15 cellular contexts compared by ENCODE assay signal in the genomic region with DNA sequence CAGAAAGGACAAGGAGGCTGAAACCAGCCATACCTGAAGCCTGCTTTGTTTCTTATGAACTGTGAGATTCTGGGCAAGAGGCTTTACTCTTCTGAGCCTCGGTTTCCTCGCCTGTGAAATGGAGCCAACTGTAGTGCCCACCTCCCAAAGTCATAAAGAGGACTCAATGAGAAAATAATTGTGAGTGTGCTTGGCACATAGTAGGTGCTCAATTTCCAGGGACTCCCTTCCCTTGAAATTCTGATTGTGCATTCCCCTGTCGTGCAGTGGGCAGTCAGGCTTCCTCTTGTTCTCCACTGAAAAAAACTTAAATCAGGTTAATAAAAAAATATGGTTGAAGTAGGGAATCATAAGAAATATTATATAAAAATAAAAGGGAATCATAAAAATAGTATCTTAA. TPM values are rescaled to one million over a fixed set of nuclear protein-coding genes. Genes with fewer than 3 reads are reported as not detected.
"Had no signal": no experiment of that assay in that cellular context is flagged by ENCODE, and none has a peak within 500 bp of the region (broad histone marks: within the 10 kb centered on the region; RNA-seq: fewer than 3 reads in every experiment).

No MANE protein-coding gene starts in this region.

- H3K4me3 Mint-ChIP-seq: nephron; stimulated activated naive B cell treated with anti-CD40 and anti-IgM and Interleukin-4, amounts not matched to agents 10 μg/mL and 1 μg/mL and 100 μg/mL, for 72 hours had no signal

- DNase-seq: activated effector memory CD4-positive, alpha-beta T cell treated with Interleukin-2 at 50 U/mL for 16 hours; anterior cingulate cortex; gastrocnemius medialis; head of caudate nucleus; lower lobe of right lung; sigmoid colon; substantia nigra; uterus; WERI-Rb-1 had no signal

- H3K9me3 ChIP-seq: gastrocnemius medialis, lower lobe of right lung, sigmoid colon, tibial nerve, uterus had no signal

- H3K27me3 Mint-ChIP-seq: stimulated activated naive B cell treated with anti-CD40 and anti-IgM and Interleukin-4, amounts not matched to agents 10 μg/mL and 1 μg/mL and 100 μg/mL, for 72 hours had no signal

- H3K27ac Mint-ChIP-seq: nephron had no signal

- H3K9me3 Mint-ChIP-seq: nephron; stimulated activated naive B cell treated with anti-CD40 and anti-IgM and Interleukin-4, amounts not matched to agents 10 μg/mL and 1 μg/mL and 100 μg/mL, for 72 hours had no signal

- H3K4me3 ChIP-seq: coronary artery, gastrocnemius medialis, lower lobe of right lung, sigmoid colon, tibial nerve, uterus had no signal

- H3K36me3 ChIP-seq: gastrocnemius medialis, lower lobe of right lung, sigmoid colon, tibial nerve, uterus, WERI-Rb-1 had no signal

- H3K27ac ChIP-seq: coronary artery, gastrocnemius medialis, lower lobe of right lung, sigmoid colon, tibial nerve, uterus, WERI-Rb-1 had no signal

- ATAC-seq: esophagus mucosa, gastrocnemius medialis, lower lobe of right lung had no signal

- H3K27me3 ChIP-seq: uterus had no signal

- H3K4me1 ChIP-seq: gastrocnemius medialis, lower lobe of right lung, sigmoid colon, uterus had no signal

RNA-seq across cellular contexts. Expression of a gene that starts 37.5 kb away (rescaled TPM):
- polyA plus RNA-seq: keratinocyte had no signal
